ENCODE assay signal across 16 cellular contexts in the genomic region with DNA sequence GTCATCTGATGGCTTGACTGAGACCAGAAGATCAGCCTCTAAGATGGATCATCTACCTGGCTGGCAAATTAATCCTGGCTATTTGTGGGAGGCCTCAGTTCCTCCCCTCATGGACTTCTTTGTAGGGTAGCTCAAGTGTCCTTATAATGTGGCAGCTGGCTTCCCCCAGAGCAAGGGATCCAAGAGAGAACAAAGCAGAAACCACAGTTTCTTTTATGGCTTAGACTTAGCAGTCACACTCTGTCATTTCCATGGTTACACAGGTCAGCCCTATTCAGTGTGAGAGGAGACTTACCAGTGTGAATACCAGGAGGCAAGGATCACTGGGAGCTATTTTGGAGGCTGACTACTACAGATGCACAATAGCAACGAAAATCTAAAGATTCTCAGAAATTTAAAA. TPM values are rescaled to one million over a fixed set of nuclear protein-coding genes. Genes with fewer than 3 reads are reported as not detected.
DNase-seq lines count a peak whose midpoint lies in the region; ATAC-seq, FAIRE-seq and TF ChIP-seq lines count a peak whose summit lies in the region.
"Had no signal": no experiment of that assay in that cellular context is flagged by ENCODE, and none has a peak within 500 bp of the region (broad histone marks: within the 10 kb centered on the region; RNA-seq: fewer than 3 reads in every experiment).

No MANE protein-coding gene starts in this region.

- no peak overlapping the region for H3K9ac ChIP-seq in colonic mucosa (ENCODE audit: low read depth in 2 of 2, low read length in 2 of 2)

- intact Hi-C loops in colonic mucosa (cut with DNase I): no loop called here

- FAIRE-seq in GM12892 (lab: Jason Lieb, UNC): peak; percentile 75
- FAIRE-seq in GM12891 (lab: Jason Lieb, UNC): no peak

- no peaks in the 10 kb centered on the region for H3K36me3 ChIP-seq in colonic mucosa

- TF ChIP-seq CTCF in colonic mucosa (IDR thresholded peaks at IDR 0.05): no peak

- H3K36me3 Mint-ChIP-seq in stimulated activated effector memory CD8-positive, alpha-beta T cell treated with anti-CD3 and anti-CD28 coated beads, Interleukin-12 subunit alpha, Interleukin-12 subunit beta, amount 100 ng/mL, for 72 hours: no peaks in the 10 kb centered on the region

- no peak overlapping the region for H3K27ac Mint-ChIP-seq in stimulated activated effector memory CD8-positive, alpha-beta T cell treated with anti-CD3 and anti-CD28 coated beads, Interleukin-12 subunit alpha, Interleukin-12 subunit beta, amount 100 ng/mL, for 72 hours
- H3K27ac Mint-ChIP-seq: activated naive CD4-positive, alpha-beta T cell treated with anti-CD3 and anti-CD28 coated beads for 36 hours had no signal

- ATAC-seq in HG02610 (IDR thresholded peaks at IDR 0.05; ENCODE audit: unreplicated experiment) (peak; percentile 47), GM18498 (IDR thresholded peaks at IDR 0.05; ENCODE audit: unreplicated experiment) (no peak)
- no peak for ATAC-seq in stimulated activated effector memory CD8-positive, alpha-beta T cell treated with anti-CD3 and anti-CD28 coated beads, Interleukin-12 subunit alpha, Interleukin-12 subunit beta, amount 100 ng/mL, for 72 hours
- ATAC-seq: stimulated activated naive CD8-positive, alpha-beta T cell treated with anti-CD3 and anti-CD28 coated beads, Interleukin-15, Interleukin-2, amounts not matched to agents 100 U/mL and 50 U/mL, for 24 hours had no signal

- no peaks in the 10 kb centered on the region for H3K27me3 ChIP-seq in colonic mucosa

- no peak overlapping the region for H3K4me3 Mint-ChIP-seq in stimulated activated effector memory CD8-positive, alpha-beta T cell treated with anti-CD3 and anti-CD28 coated beads, Interleukin-12 subunit alpha, Interleukin-12 subunit beta, amount 100 ng/mL, for 72 hours
- H3K4me3 Mint-ChIP-seq: activated naive CD4-positive, alpha-beta T cell treated with anti-CD3 and anti-CD28 coated beads for 36 hours had no signal

- DNase-seq in GM12892 (ENCODE audit: insufficient read length) (no peak), NCI-H2196 treated with DMSO at 0.1 percent for 48 hours (lab: John Stamatoyannopoulos, UW; ENCODE audit: unreplicated experiment) (peak; percentile 22), left kidney (ENCODE audit: low read depth, low spot score) (peak; percentile 80), colonic mucosa (no peak), GM12891 (ENCODE audit: insufficient read length, low spot score) (no peak)
- no peak for DNase-seq in stimulated activated effector memory CD8-positive, alpha-beta T cell treated with anti-CD3 and anti-CD28 coated beads, Interleukin-12 subunit alpha, Interleukin-12 subunit beta, amount 100 ng/mL, for 72 hours (ENCODE audit: low spot score in 2 of 2)
- DNase-seq: activated CD8-positive, alpha-beta memory T cell treated with anti-CD3 and anti-CD28 coated beads for 24 hours; activated naive CD4-positive, alpha-beta T cell treated with anti-CD3 and anti-CD28 coated beads for 36 hours; stimulated activated CD4-positive, alpha-beta T cell treated with anti-CD3 and anti-CD28 coated beads, Interleukin-4, amount 100 ng/mL, for 1 hour; stimulated activated naive CD8-positive, alpha-beta T cell treated with anti-CD3 and anti-CD28 coated beads, Interleukin-15, Interleukin-2, amounts not matched to agents 100 U/mL and 50 U/mL, for 24 hours; T-helper 2 cell had no signal

- TF ChIP-seq POLR2A in GM12892 (IDR thresholded peaks at IDR 0.05; ENCODE audit: low read depth, low read length): no peak
- TF ChIP-seq POLR2A in GM12891 (IDR thresholded peaks at IDR 0.05; ENCODE audit: low read depth, low read length): no peak

- peaks cover 10% of the 10 kb centered on the region for H3K4me1 Mint-ChIP-seq in stimulated activated effector memory CD8-positive, alpha-beta T cell treated with anti-CD3 and anti-CD28 coated beads, Interleukin-12 subunit alpha, Interleukin-12 subunit beta, amount 100 ng/mL, for 72 hours

- no peaks in the 10 kb centered on the region for H3K4me1 ChIP-seq in colonic mucosa

- H3K9me3 ChIP-seq in colonic mucosa: no peaks in the 10 kb centered on the region

- H3K9me3 Mint-ChIP-seq in stimulated activated effector memory CD8-positive, alpha-beta T cell treated with anti-CD3 and anti-CD28 coated beads, Interleukin-12 subunit alpha, Interleukin-12 subunit beta, amount 100 ng/mL, for 72 hours: no peaks in the 10 kb centered on the region
- H3K9me3 Mint-ChIP-seq: activated naive CD4-positive, alpha-beta T cell treated with anti-CD3 and anti-CD28 coated beads for 36 hours had no signal

- H3K4me3 ChIP-seq in colonic mucosa: no peak overlapping the region

- no peak overlapping the region for H3K27ac ChIP-seq in colonic mucosa
- H3K27ac ChIP-seq: C4-2B, HL-60 had no signal

TF ChIP-seq in GM12891, 5 proteins besides CTCF, POLR2A, EP300 and RAD21:
- TF ChIP-seq SPI1 (IDR thresholded peaks at IDR 0.05; ENCODE audit: low read depth, low read length) (no peak), PAX5 (IDR thresholded peaks at IDR 0.05; ENCODE audit: insufficient read depth, low read length, severe bottlenecking) (no peak), TAF1 (IDR thresholded peaks at IDR 0.05; ENCODE audit: low read depth, low read length) (no peak), POLR2AphosphoS5 (IDR thresholded peaks at IDR 0.05; ENCODE audit: low read depth, low read length) (no peak), POU2F2 (IDR thresholded peaks at IDR 0.05; ENCODE audit: low read depth, low read length) (no peak)

RNA-seq across cellular contexts. Expression of a gene that starts 15.3 kb away (rescaled TPM):
- polyA plus RNA-seq in GM12892 (2012; ENCODE audit: missing spikeins): 0.34 TPM
- total RNA-seq in colonic mucosa: 10 to 100 TPM; 17.6 to 44.1 TPM
- polyA plus RNA-seq in GM12891 (2012; ENCODE audit: low read depth, missing spikeins): not detected
- total RNA-seq: activated naive CD4-positive, alpha-beta T cell treated with anti-CD3 and anti-CD28 coated beads for 36 hours; mesenteric fat pad had no signal

Comparison
In these comparisons a context has a peak if more than half of its experiments do, and no peak if none do; other contexts are left out.
1. DNase-seq: peak in NCI-H2196 treated with DMSO at 0.1 percent for 48 hours (single experiment) and left kidney (single experiment); none in GM12892 (single experiment), stimulated activated effector memory CD8-positive, alpha-beta T cell treated with anti-CD3 and anti-CD28 coated beads, Interleukin-12 subunit alpha, Interleukin-12 subunit beta, amount 100 ng/mL, for 72 hours (0 of 2), colonic mucosa (single experiment) and GM12891 (single experiment).